In the genomic region with DNA sequence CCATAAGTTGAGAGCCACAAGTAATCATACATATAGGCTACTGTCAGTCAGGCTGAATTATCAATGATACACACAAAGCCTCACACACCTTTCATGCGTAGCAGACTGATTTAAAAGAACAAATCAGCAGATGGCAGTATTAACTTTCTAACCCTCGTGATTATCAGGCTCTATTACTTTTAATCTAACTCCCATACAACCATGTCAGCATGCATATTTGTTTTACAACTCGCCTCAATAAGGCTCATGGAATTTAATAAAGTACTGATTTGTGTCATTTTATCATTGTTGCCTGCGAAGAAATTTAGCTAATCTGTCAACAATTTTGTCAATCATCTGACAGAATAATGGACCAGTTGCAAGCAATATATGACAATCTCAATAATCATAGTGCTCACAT, we compare ENCODE assay signal across 9 cellular contexts.
DNase-seq lines count a peak whose midpoint lies in the region; ATAC-seq and TF ChIP-seq lines count a peak whose summit lies in the region.
"Had no signal": no experiment of that assay in that cellular context is flagged by ENCODE, and none has a peak within 500 bp of the region (broad histone marks: within the 10 kb centered on the region; RNA-seq: fewer than 3 reads in every experiment).

No MANE protein-coding gene starts in this region.

- peaks cover 3% of the 10 kb centered on the region for H3K36me3 ChIP-seq in breast epithelium

- CTCF ChIA-PET in activated naive CD4-positive, alpha-beta T cell treated with anti-CD3 and anti-CD28 coated beads for 36 hours (lab: Charles Lee) = interaction anchor here (0.7 to 2.9 kb wide), 5 partner anchors 87 to 316 kb away, joined by 3 to 12 read pairs (median 5); no protein-coding TSS in a partner anchor

- peaks cover 6% of the 10 kb centered on the region for H3K36me3 Mint-ChIP-seq in neural crest cell (ENCODE audit: low read depth)
- H3K36me3 Mint-ChIP-seq in activated naive CD4-positive, alpha-beta T cell treated with anti-CD3 and anti-CD28 coated beads for 36 hours (ENCODE audit: low read depth) = peaks cover 30% of the 10 kb centered on the region
- peaks cover 72% of the 10 kb centered on the region for H3K36me3 Mint-ChIP-seq in activated T-helper 17 cell treated with anti-CD3 and anti-CD28 coated beads, Interleukin-2, amount 50 U/mL, for 72 hours (ENCODE audit: low read depth)

- no peak overlapping the region for H3K4me3 Mint-ChIP-seq in neural crest cell
- H3K4me3 Mint-ChIP-seq in activated naive CD4-positive, alpha-beta T cell treated with anti-CD3 and anti-CD28 coated beads for 36 hours = no peak overlapping the region
- no peak overlapping the region for H3K4me3 Mint-ChIP-seq in activated T-helper 17 cell treated with anti-CD3 and anti-CD28 coated beads, Interleukin-2, amount 50 U/mL, for 72 hours

- H3K27ac Mint-ChIP-seq in neural crest cell (ENCODE audit: unreplicated experiment) = no peak overlapping the region
- no peak overlapping the region for H3K27ac Mint-ChIP-seq in activated naive CD4-positive, alpha-beta T cell treated with anti-CD3 and anti-CD28 coated beads for 36 hours
- no peak overlapping the region for H3K27ac Mint-ChIP-seq in activated T-helper 17 cell treated with anti-CD3 and anti-CD28 coated beads, Interleukin-2, amount 50 U/mL, for 72 hours

- peak in 2 of 3 donors; percentile 40 to 46 for TF ChIP-seq CTCF in breast epithelium (IDR thresholded peaks at IDR 0.05)
- TF ChIP-seq CTCF in neural crest cell (conservative IDR thresholded peaks at IDR 0.05) = peak; percentile 61

- H3K9me3 Mint-ChIP-seq in neural crest cell = no peaks in the 10 kb centered on the region
- H3K9me3 Mint-ChIP-seq in activated naive CD4-positive, alpha-beta T cell treated with anti-CD3 and anti-CD28 coated beads for 36 hours = no peaks in the 10 kb centered on the region
- no peaks in the 10 kb centered on the region for H3K9me3 Mint-ChIP-seq in activated T-helper 17 cell treated with anti-CD3 and anti-CD28 coated beads, Interleukin-2, amount 50 U/mL, for 72 hours

- no peaks in the 10 kb centered on the region for H3K27me3 ChIP-seq in breast epithelium
- H3K27me3 ChIP-seq: SJCRH30 had no signal

- no peak for TF ChIP-seq POLR2A in breast epithelium (IDR thresholded peaks at IDR 0.05)

- intact Hi-C loops in breast epithelium (cut with DNase I; ENCODE audit: low total_unique reads) = no loop called here
- intact Hi-C loops in activated naive CD4-positive, alpha-beta T cell treated with anti-CD3 and anti-CD28 coated beads for 36 hours (cut with micrococcal nuclease) = loop anchor here (1.0 to 5.0 kb wide), 2 partner anchors 292 to 656 kb away; no protein-coding TSS in a partner anchor

- no peak for ATAC-seq in activated T-helper 17 cell treated with anti-CD3 and anti-CD28 coated beads, Interleukin-2, amount 50 U/mL, for 72 hours (replicated peaks)
- ATAC-seq in HG02870 (IDR thresholded peaks at IDR 0.05; ENCODE audit: unreplicated experiment) (no peak), HG03432 (IDR thresholded peaks at IDR 0.05; ENCODE audit: unreplicated experiment) (no peak)

- H3K4me1 ChIP-seq in breast epithelium = peaks cover 0 to 8% of the 10 kb centered on the region in 2 donors

- no peak overlapping the region for H3K4me3 ChIP-seq in breast epithelium
- H3K4me3 ChIP-seq: SJCRH30 had no signal

- no peaks in the 10 kb centered on the region for H3K9me3 ChIP-seq in breast epithelium
- H3K9me3 ChIP-seq: SJCRH30 had no signal

- H3K27me3 Mint-ChIP-seq in neural crest cell (ENCODE audit: low read depth) = no peaks in the 10 kb centered on the region
- no peaks in the 10 kb centered on the region for H3K27me3 Mint-ChIP-seq in activated naive CD4-positive, alpha-beta T cell treated with anti-CD3 and anti-CD28 coated beads for 36 hours (ENCODE audit: low read depth)
- H3K27me3 Mint-ChIP-seq in activated T-helper 17 cell treated with anti-CD3 and anti-CD28 coated beads, Interleukin-2, amount 50 U/mL, for 72 hours = no peaks in the 10 kb centered on the region

- DNase-seq in GDM1 (lab: John Stamatoyannopoulos, UW) (peak; percentile 2), NCI-H2081 (lab: John Stamatoyannopoulos, UW) (peak; percentile 27 to 69), breast epithelium (ENCODE audit: low spot score in 2 of 2) (no peak), neural crest cell (ENCODE audit: low read depth, low spot score) (no peak)
- DNase-seq in activated naive CD4-positive, alpha-beta T cell treated with anti-CD3 and anti-CD28 coated beads for 36 hours = no peak

- peaks cover 12% of the 10 kb centered on the region for H3K4me1 Mint-ChIP-seq in neural crest cell
- H3K4me1 Mint-ChIP-seq in activated naive CD4-positive, alpha-beta T cell treated with anti-CD3 and anti-CD28 coated beads for 36 hours (ENCODE audit: low read depth) = no peaks in the 10 kb centered on the region
- no peaks in the 10 kb centered on the region for H3K4me1 Mint-ChIP-seq in activated T-helper 17 cell treated with anti-CD3 and anti-CD28 coated beads, Interleukin-2, amount 50 U/mL, for 72 hours

- no peak overlapping the region for H3K27ac ChIP-seq in breast epithelium
- H3K27ac ChIP-seq: SJCRH30 had no signal

Comparison
In these comparisons a context has a peak if more than half of its experiments do, and no peak if none do; other contexts are left out.
1. DNase-seq: peak in GDM1 (single experiment) and NCI-H2081 (2 of 2); none in breast epithelium (0 of 2), neural crest cell (single experiment) and activated naive CD4-positive, alpha-beta T cell treated with anti-CD3 and anti-CD28 coated beads for 36 hours (single experiment).